In genomic region chr3:189277711-189278110, GRCh38 we compare ENCODE assay signal across 1 cellular context.
TF ChIP-seq lines count a peak whose summit lies in the region.

No MANE protein-coding gene starts in this region.

TF ChIP-seq in GM12878, 131 proteins besides CTCF, POLR2A, EP300 and RAD21 (continued from another document):
- TF ChIP-seq PBX3 (IDR thresholded peaks at IDR 0.05; ENCODE audit: insufficient replicate concordance, low read depth, low read length) = no peak
TF ChIP-seq in GM12878: peak in this region for 2.
